In the genomic region with DNA sequence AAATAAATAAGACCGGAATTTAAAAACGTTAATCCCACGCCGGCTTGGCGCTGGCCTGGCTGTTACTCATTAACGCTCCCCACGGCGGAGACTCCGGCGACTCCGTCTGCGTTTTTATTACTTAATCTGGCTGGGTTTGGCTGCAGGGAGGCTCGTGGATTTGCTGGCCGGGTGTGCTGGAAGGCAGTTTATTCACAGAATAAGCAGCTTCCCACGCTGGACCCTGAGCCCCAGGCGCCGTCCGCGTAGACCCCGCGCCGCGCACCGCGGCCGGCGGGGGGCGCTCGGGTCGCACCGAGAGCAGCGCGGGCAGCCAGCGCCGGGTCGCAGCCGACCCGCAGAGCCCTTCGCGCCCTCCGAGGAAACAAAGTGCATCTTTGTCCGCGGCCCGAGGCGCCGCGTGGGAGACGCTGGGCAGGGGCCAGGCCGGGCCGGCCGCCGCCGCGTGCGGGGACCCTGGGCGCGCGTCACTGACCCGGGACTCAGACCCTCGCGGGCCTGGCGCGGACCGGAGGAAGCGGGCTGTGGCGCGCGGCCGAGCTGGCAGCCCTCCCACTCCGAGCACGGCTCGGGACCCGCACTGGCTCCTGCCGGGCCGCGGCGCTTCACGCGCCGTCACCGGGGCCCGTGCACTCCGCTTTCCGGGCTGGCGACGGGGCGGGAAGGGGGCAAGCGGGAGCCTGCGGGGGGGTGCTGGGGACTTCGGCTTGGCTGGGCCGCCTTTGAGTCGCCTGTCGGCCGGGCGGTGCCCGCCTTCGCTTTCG, we compare ENCODE assay signal across 8 cellular contexts. TPM values are rescaled to one million over a fixed set of nuclear protein-coding genes. Genes with fewer than 3 reads are reported as not detected.
DNase-seq lines count a peak whose midpoint lies in the region; TF ChIP-seq lines count a peak whose summit lies in the region.

No MANE protein-coding gene starts in this region.

- H4K20me1 ChIP-seq in mammary epithelial cell (ENCODE audit: insufficient read depth, low read length) = no peaks in the 10 kb centered on the region
- no peaks in the 10 kb centered on the region for H4K20me1 ChIP-seq in smooth muscle cell (ENCODE audit: low read depth)

- H3K27ac ChIP-seq in VCaP (peak overlapping the region; percentile 91), mammary epithelial cell (ENCODE audit: insufficient read depth, low read depth, low read length) (peak overlapping the region; percentile 41), smooth muscle cell (ENCODE audit: low read depth) (peak overlapping the region; percentile 91)

- peak; percentile 6 for TF ChIP-seq POLR2A in GM10847 (IDR thresholded peaks at IDR 0.05; ENCODE audit: extremely low read depth, insufficient read length)

- H3K9ac ChIP-seq in mammary epithelial cell (ENCODE audit: insufficient read depth, low read length) (peak overlapping the region; percentile 28), smooth muscle cell (ENCODE audit: low read depth) (peak overlapping the region; percentile 73)

- DNase-seq in GOT3 (lab: John Stamatoyannopoulos, UW) = peak; percentile 39
- DNase-seq in LHCN-M2 (ENCODE audit: low read depth) = peak; percentile 55
- peak; percentile 42 for DNase-seq in mammary epithelial cell
- peak; percentile 59 for DNase-seq in inferior parietal cortex (ENCODE audit: extremely low spot score)
- DNase-seq in smooth muscle cell (lab: John Stamatoyannopoulos, UW; ENCODE audit: unreplicated experiment) = peak; percentile 90
- DNase-seq in NCI-H187 treated with DMSO at 0.1 percent for 48 hours (lab: John Stamatoyannopoulos, UW) = no peak

- H3K9me3 ChIP-seq in mammary epithelial cell (replicated peaks; ENCODE audit: insufficient read depth, low read length) (no peaks in the 10 kb centered on the region), smooth muscle cell (replicated peaks; ENCODE audit: low read depth) (no peaks in the 10 kb centered on the region)

- CTCF ChIA-PET in mammary epithelial cell (lab: Charles Lee; ENCODE audit: low non-redundant PET) = interaction anchor here (0.6 to 1.4 kb wide), 4 partner anchors 44 to 283 kb away, joined by 3 to 4 read pairs (median 4); no protein-coding TSS in a partner anchor

- dilution Hi-C loops in mammary epithelial cell (cut with HindIII; ENCODE audit: low sequenced_read_pairs) = no loop called here

- H3K79me2 ChIP-seq in mammary epithelial cell (ENCODE audit: insufficient read depth, low read length) (peaks cover 14% of the 10 kb centered on the region), smooth muscle cell (ENCODE audit: low read depth) (peaks cover 25% of the 10 kb centered on the region)

- H3K27me3 ChIP-seq in mammary epithelial cell (ENCODE audit: insufficient read depth, low read length) = no peaks in the 10 kb centered on the region
- no peaks in the 10 kb centered on the region for H3K27me3 ChIP-seq in smooth muscle cell (ENCODE audit: low read depth)

- TF ChIP-seq CTCF in VCaP (conservative IDR thresholded peaks at IDR 0.05) = peak; percentile 81
- peak; percentile 49 to 53 for TF ChIP-seq CTCF in mammary epithelial cell (conservative IDR thresholded peaks at IDR 0.05 in 1 of 2, IDR thresholded peaks at IDR 0.05 in 1 of 2; ENCODE audit: extremely low read depth in 1 of 2, insufficient read depth in 1 of 2, low read depth in 1 of 2, low read length in 2 of 2)
- peak; percentile 64 for TF ChIP-seq CTCF in smooth muscle cell (IDR thresholded peaks at IDR 0.05; ENCODE audit: borderline replicate concordance, insufficient read depth, poor library complexity, severe bottlenecking)

- intact Hi-C loops in mammary epithelial cell (cut with micrococcal nuclease) = loop anchor here (1.0 to 5.0 kb wide), 7 partner anchors 39 to 391 kb away; a partner anchor contains a TSS

- no peaks in the 10 kb centered on the region for H3K36me3 ChIP-seq in mammary epithelial cell (ENCODE audit: insufficient read depth, low read length)
- H3K36me3 ChIP-seq in smooth muscle cell (ENCODE audit: low read depth) = no peaks in the 10 kb centered on the region

- BruUV-seq in mammary epithelial cell (replicated peaks; lab: Mats Ljungman, UMichigan) = no TSS peak

- H3K4me2 ChIP-seq in mammary epithelial cell (ENCODE audit: insufficient read depth, low read depth, low read length) (peak overlapping the region; percentile 87), smooth muscle cell (peak overlapping the region; percentile 83)

- H3K4me1 ChIP-seq in mammary epithelial cell (ENCODE audit: insufficient read depth, low read length) = peaks cover 28% of the 10 kb centered on the region
- H3K4me1 ChIP-seq in smooth muscle cell (ENCODE audit: low read depth) = peaks cover 47% of the 10 kb centered on the region

- peak overlapping the region; percentile 93 for H2AFZ ChIP-seq in mammary epithelial cell (ENCODE audit: low read depth, low read length)
- H2AFZ ChIP-seq in smooth muscle cell (ENCODE audit: low read depth) = peak overlapping the region; percentile 83

- 4% methylated on average over 14 of the region's 98 CpGs for WGBS in mammary epithelial cell (ENCODE audit: low coverage, missing lambda C conversion rate)
- WGBS in smooth muscle cell (ENCODE audit: low lambda C conversion rate) = 1% methylated on average over 69 of the region's 98 CpGs

- in situ Hi-C loops in mammary epithelial cell (cut with MboI; ENCODE audit: low sequenced_read_pairs in 2 of 2) = no loop called here

- peaks cover 8% of the 10 kb centered on the region for H3F3A ChIP-seq in smooth muscle cell (ENCODE audit: low read depth)

- H3K4me3 ChIP-seq in mammary epithelial cell (replicated peaks in 1 of 3; ENCODE audit: insufficient read depth in 1 of 3, low read depth in 2 of 3, low read length in 3 of 3) = peak overlapping the region; percentile 23 to 79 (median 61)
- H3K4me3 ChIP-seq in smooth muscle cell = peak overlapping the region; percentile 86

RNA-seq across cellular contexts. Expression of a gene that starts 0.6 kb away (rescaled TPM):
- total RNA-seq in LHCN-M2 (2014; rRNA removed) (1.5 and 2.4 TPM in 2 replicates), mammary epithelial cell (1 to 10 TPM; 1.2 to 6.9 TPM), smooth muscle cell (5.2 and 7.0 TPM in 2 replicates)
- polyA plus RNA-seq in LHCN-M2 (2012) = 2.0 TPM
- polyA plus RNA-seq in mammary epithelial cell (4.0 TPM), smooth muscle cell (4.4 and 5.0 TPM in 2 replicates)
- polyA minus RNA-seq in mammary epithelial cell = 2.5 TPM

RNA-seq across cellular contexts. Expression of a gene that starts 28.2 kb away (rescaled TPM):
- total RNA-seq in LHCN-M2 (2014; rRNA removed) (248 and 297 TPM in 2 replicates), mammary epithelial cell (100 to 1,000 TPM in 1 of 2 donors, 10 to 100 TPM in 1; 96.6 to 125 TPM), smooth muscle cell (156 and 162 TPM in 2 replicates)
- polyA plus RNA-seq in LHCN-M2 (2012) = 119 TPM
- polyA plus RNA-seq in mammary epithelial cell (167 TPM), smooth muscle cell (97.3 and 123 TPM in 2 replicates)
- 144 TPM for polyA minus RNA-seq in mammary epithelial cell

RNA-seq across cellular contexts. Expression of a gene that starts 41.3 kb away (rescaled TPM):
- total RNA-seq in LHCN-M2 (2014; rRNA removed) (10.6 and 31.8 TPM in 2 replicates), mammary epithelial cell (10 to 100 TPM; 11.3 to 22.6 TPM), smooth muscle cell (7.9 and 12.2 TPM in 2 replicates)
- 9.2 TPM for polyA plus RNA-seq in LHCN-M2 (2012)
- polyA plus RNA-seq in mammary epithelial cell (15.7 TPM), smooth muscle cell (12.8 and 16.2 TPM in 2 replicates)
- polyA minus RNA-seq in mammary epithelial cell = 44.1 TPM

Comparison
In these comparisons a context has a peak if more than half of its experiments do, and no peak if none do; other contexts are left out.
1. H3K27ac ChIP-seq: peak in every context shown above with its lines; median percentile 91 in VCaP; 91 in smooth muscle cell; 41 in mammary epithelial cell.